ENCODE assay signal across 19 cellular contexts in the genomic region with DNA sequence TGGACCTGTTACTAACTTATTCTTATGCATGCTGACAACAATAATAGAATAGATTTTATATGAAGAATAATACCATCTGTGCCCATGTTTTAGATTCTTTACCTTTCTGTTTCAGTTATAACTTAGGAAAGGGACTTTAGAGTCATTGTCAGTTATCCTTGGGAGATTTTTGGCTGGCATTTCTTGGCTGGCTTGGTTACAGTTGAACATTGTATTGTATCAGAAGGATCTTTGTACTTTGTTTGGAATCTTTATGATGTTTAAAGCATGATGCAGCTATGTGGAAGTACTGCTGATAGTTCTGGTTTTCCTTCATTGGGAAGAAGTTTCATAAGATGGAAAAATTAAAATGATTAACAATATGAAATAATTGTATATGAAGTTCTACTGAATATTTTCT. TPM values are rescaled to one million over a fixed set of nuclear protein-coding genes. Genes with fewer than 3 reads are reported as not detected.
DNase-seq lines count a peak whose midpoint lies in the region; ATAC-seq and FAIRE-seq lines count a peak whose summit lies in the region.
"Had no signal": no experiment of that assay in that cellular context is flagged by ENCODE, and none has a peak within 500 bp of the region (broad histone marks: within the 10 kb centered on the region; RNA-seq: fewer than 3 reads in every experiment).

No MANE protein-coding gene starts in this region.

- H3K23ac ChIP-seq in neuronal stem cell (ENCODE audit: low read depth, low read length, poor library complexity): no peak overlapping the region

- in situ Hi-C loops in SK-MEL-5 (cut with HindIII; ENCODE audit: low pct_unique_long_range_greater_than_20kb, low sequenced_read_pairs): no loop called here

- H3K27ac ChIP-seq in neuronal stem cell (replicated peaks; ENCODE audit: low read length): no peak overlapping the region
- H3K27ac ChIP-seq: BLaER1 treated with 17β-estradiol and CSF1 and Interleukin-3, amounts not matched to agents 10 nM and 100 nM had no signal

- H2BK5ac ChIP-seq in neuronal stem cell (ENCODE audit: low read length): no peak overlapping the region

- no peak overlapping the region for H2BK12ac ChIP-seq in neuronal stem cell (ENCODE audit: low read length)

- H3K4ac ChIP-seq in neuronal stem cell (ENCODE audit: low read length): no peak overlapping the region

- no peak overlapping the region for H2BK120ac ChIP-seq in neuronal stem cell (ENCODE audit: low read depth, low read length)

- no peak overlapping the region for H2AK5ac ChIP-seq in neuronal stem cell (ENCODE audit: low read depth, low read length)

- no peaks in the 10 kb centered on the region for H3K79me1 ChIP-seq in neuronal stem cell (ENCODE audit: low read depth, low read length)

- H3K36me3 ChIP-seq in neuronal stem cell (replicated peaks in 1 of 2; ENCODE audit: control insufficient read depth in 2 of 2, insufficient read depth in 2 of 2, low read length in 2 of 2): peaks cover 0 to 39% of the 10 kb centered on the region in 2 donors

- H3K27me3 ChIP-seq in neuronal stem cell (ENCODE audit: control insufficient read depth in 3 of 3, insufficient read depth in 3 of 3, low read depth in 1 of 3, low read length in 3 of 3): no peaks in the 10 kb centered on the region
- H3K27me3 ChIP-seq: BLaER1 treated with 17β-estradiol and CSF1 and Interleukin-3, amounts not matched to agents 10 nM and 100 nM had no signal

- no peak overlapping the region for H3K14ac ChIP-seq in neuronal stem cell (ENCODE audit: low read length)

- DNase-seq in SK-MEL-5 (ENCODE audit: low read depth, low spot score) (peak; percentile 33), frontal cortex (ENCODE audit: low spot score in 2 of 2) (no peak), midbrain (lab: John Stamatoyannopoulos, UW) (peak; percentile 3), neuronal stem cell (ENCODE audit: low spot score) (no peak)
- DNase-seq in stimulated activated CD4-positive, alpha-beta T cell treated with anti-CD3 and anti-CD28 coated beads, Interleukin-2, amount 100 ng/mL, for 24 hours: no peak
- DNase-seq: CD4-positive, CD25-positive, alpha-beta regulatory T cell; CD8-positive, alpha-beta memory T cell; COR-L47; DMS 273 treated with DMSO at 0.1 percent for 48 hours; DMS53; DND-41; EL; HCEC 1CT had no signal

- FAIRE-seq in frontal cortex (lab: Jason Lieb, UNC): peak; percentile 45
- FAIRE-seq: GM12878, H54, HTR-8/SVneo had no signal

- no peak for ATAC-seq in GM21723 (IDR thresholded peaks at IDR 0.05; ENCODE audit: unreplicated experiment)
- ATAC-seq: GM12878, GM23338 had no signal

- H3K4me3 ChIP-seq in neuronal stem cell (ENCODE audit: low read length in 2 of 2): no peak overlapping the region
- H3K4me3 ChIP-seq: BLaER1 treated with 17β-estradiol and CSF1 and Interleukin-3, amounts not matched to agents 10 nM and 100 nM; GM12878; GM23338 had no signal

- H3K4me2 ChIP-seq in neuronal stem cell (ENCODE audit: insufficient read depth, low read length, poor library complexity, severe bottlenecking): no peak overlapping the region
- H3K4me2 ChIP-seq: BLaER1 treated with 17β-estradiol and CSF1 and Interleukin-3, amounts not matched to agents 10 nM and 100 nM; GM23338 had no signal

- H2AFZ ChIP-seq in neuronal stem cell (ENCODE audit: low read length): no peak overlapping the region
- H2AFZ ChIP-seq: GM23338 had no signal

- H3K9ac ChIP-seq in neuronal stem cell (ENCODE audit: low read depth, low read length, poor library complexity): no peak overlapping the region
- H3K9ac ChIP-seq: BLaER1 treated with 17β-estradiol and CSF1 and Interleukin-3, amounts not matched to agents 10 nM and 100 nM had no signal

- H3K9me3 ChIP-seq in neuronal stem cell (replicated peaks in 1 of 2; ENCODE audit: control insufficient read depth in 2 of 2, insufficient read depth in 1 of 2, low read depth in 1 of 2, low read length in 2 of 2): no peaks in the 10 kb centered on the region
- H3K9me3 ChIP-seq: BLaER1 treated with 17β-estradiol and CSF1 and Interleukin-3, amounts not matched to agents 10 nM and 100 nM had no signal

- no peaks in the 10 kb centered on the region for H3K4me1 ChIP-seq in neuronal stem cell (ENCODE audit: control insufficient read depth in 2 of 2, insufficient read depth in 1 of 2, low read depth in 1 of 2, low read length in 2 of 2)

- H4K8ac ChIP-seq in neuronal stem cell (ENCODE audit: low read depth, low read length): no peak overlapping the region

- H3K18ac ChIP-seq in neuronal stem cell (ENCODE audit: low read length): no peak overlapping the region

- H2BK15ac ChIP-seq in neuronal stem cell (ENCODE audit: low read length): no peak overlapping the region

- no peak overlapping the region for H4K91ac ChIP-seq in neuronal stem cell (ENCODE audit: low read depth, low read length, poor library complexity)

RNA-seq across cellular contexts. Expression of gene ABHD5, which starts 19.9 kb away (rescaled TPM):
- 17.5 and 19.8 TPM in 2 replicates for total RNA-seq in SK-MEL-5 (2014; rRNA removed; shearing (Covaris generic))
- polyA plus RNA-seq in SK-MEL-5 (2015; cell fraction: cytosol; rRNA removed): 15.1 and 18.6 TPM in 2 replicates
- polyA plus RNA-seq in SK-MEL-5 (2015; cell fraction: nucleus; rRNA removed): 11.5 and 14.3 TPM in 2 replicates
- total RNA-seq in frontal cortex: 26.1 TPM
- 4.5 TPM for polyA plus RNA-seq in neuronal stem cell (2013, experiment 1 of 2)
- 4.4 TPM for polyA plus RNA-seq in neuronal stem cell (2013, experiment 2 of 2)

Comparison
In these comparisons a context has a peak if more than half of its experiments do, and no peak if none do; other contexts are left out.
1. DNase-seq: peak in SK-MEL-5 (single experiment) and midbrain (single experiment); none in frontal cortex (0 of 2), stimulated activated CD4-positive, alpha-beta T cell treated with anti-CD3 and anti-CD28 coated beads, Interleukin-2, amount 100 ng/mL, for 24 hours (0 of 2) and neuronal stem cell (single experiment).